In the genomic region with DNA sequence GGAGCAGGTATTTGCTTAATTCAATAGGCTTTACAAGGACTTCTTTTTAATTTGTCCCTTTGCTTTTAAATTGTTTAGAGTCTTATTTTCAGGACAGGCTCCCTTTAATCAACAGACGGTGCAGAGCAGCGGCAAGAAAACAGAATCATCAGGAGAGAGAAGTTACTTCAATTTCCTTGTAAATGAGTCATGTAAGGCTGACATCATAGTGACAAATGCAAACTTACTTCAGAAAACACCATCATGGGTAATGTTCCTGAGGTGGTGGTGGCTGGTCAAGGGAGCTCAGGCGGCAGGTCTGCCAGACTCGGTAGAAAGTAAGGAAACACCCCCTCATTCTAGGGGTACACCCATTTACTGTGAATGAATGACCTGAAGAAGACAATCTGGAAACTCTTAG, we compare ENCODE assay signal across 14 cellular contexts.
DNase-seq lines count a peak whose midpoint lies in the region; ATAC-seq and TF ChIP-seq lines count a peak whose summit lies in the region.
"Had no signal": no experiment of that assay in that cellular context is flagged by ENCODE, and none has a peak within 500 bp of the region (broad histone marks: within the 10 kb centered on the region; RNA-seq: fewer than 3 reads in every experiment).

No MANE protein-coding gene starts in this region.

- DNase-seq in HFFc6 (peak; percentile 57), fibroblast of lung (ENCODE audit: low read depth in 2 of 2) (peak; percentile 65 to 82), smooth muscle cell (lab: John Stamatoyannopoulos, UW; ENCODE audit: unreplicated experiment) (no peak), endodermal cell (no peak), left cardiac atrium (no peak)
- DNase-seq in CD8-positive, alpha-beta memory T cell: no peak
- DNase-seq: activated CD4-positive, CD25-positive, alpha-beta regulatory T cell; CD4-positive, CD25-positive, alpha-beta regulatory T cell; mesendoderm; NCI-H2029; NCI-H526 treated with DMSO at 0.1 percent for 48 hours; nephron progenitor cell had no signal

- ATAC-seq in SK-N-SH treated with all-trans-retinoic acid at 6 μM for 48 hours: peak; percentile 69
- no peak for ATAC-seq in left cardiac atrium

- H3K79me2 ChIP-seq in fibroblast of lung (ENCODE audit: control insufficient read depth, insufficient read depth, low read length): no peaks in the 10 kb centered on the region
- no peaks in the 10 kb centered on the region for H3K79me2 ChIP-seq in smooth muscle cell (ENCODE audit: low read depth)

- H3K4me1 Mint-ChIP-seq in HFFc6 (ENCODE audit: low read depth) (peaks cover 50% of the 10 kb centered on the region), endodermal cell (no peaks in the 10 kb centered on the region)
- H3K4me1 Mint-ChIP-seq in CD8-positive, alpha-beta memory T cell: no peaks in the 10 kb centered on the region
- H3K4me1 Mint-ChIP-seq: CD4-positive, CD25-positive, alpha-beta regulatory T cell had no signal

- peaks cover 12% of the 10 kb centered on the region for H3F3A ChIP-seq in smooth muscle cell (ENCODE audit: low read depth)

- POLR2A ChIA-PET in CD8-positive, alpha-beta memory T cell (lab: Charles Lee): no interaction called here

- TF ChIP-seq CTCF in HFFc6 (IDR thresholded peaks at IDR 0.05): no peak
- TF ChIP-seq CTCF in fibroblast of lung (conservative IDR thresholded peaks at IDR 0.05 in 1 of 2, IDR thresholded peaks at IDR 0.05 in 1 of 2; ENCODE audit: low read depth in 1 of 2, low read length in 2 of 2): no peak
- no peak for TF ChIP-seq CTCF in smooth muscle cell (IDR thresholded peaks at IDR 0.05; ENCODE audit: borderline replicate concordance, insufficient read depth, poor library complexity, severe bottlenecking)
- TF ChIP-seq CTCF in endodermal cell (conservative IDR thresholded peaks at IDR 0.05): no peak

- H3K27ac ChIP-seq in fibroblast of lung (ENCODE audit: insufficient read depth, low read length) (no peak overlapping the region), smooth muscle cell (ENCODE audit: low read depth) (peak overlapping the region; percentile 88), endodermal cell (ENCODE audit: low read depth, low read length) (no peak overlapping the region)
- no peak overlapping the region for H3K27ac ChIP-seq in CD8-positive, alpha-beta memory T cell (ENCODE audit: low read depth, low read length)
- H3K27ac ChIP-seq: suprapubic skin had no signal

- no peaks in the 10 kb centered on the region for H3K36me3 ChIP-seq in fibroblast of lung (ENCODE audit: control insufficient read depth, insufficient read depth, low read length)
- H3K36me3 ChIP-seq in smooth muscle cell (ENCODE audit: low read depth): no peaks in the 10 kb centered on the region
- H3K36me3 ChIP-seq in endodermal cell (ENCODE audit: control insufficient read depth, insufficient read depth, low read length): no peaks in the 10 kb centered on the region
- H3K36me3 ChIP-seq in CD8-positive, alpha-beta memory T cell (ENCODE audit: insufficient read depth, low read length): no peaks in the 10 kb centered on the region
- H3K36me3 ChIP-seq: suprapubic skin had no signal

- H3K4me3 Mint-ChIP-seq in HFFc6 (no peak overlapping the region; the same call in 1 of the 2 replicates), endodermal cell (no peak overlapping the region)
- H3K4me3 Mint-ChIP-seq in CD8-positive, alpha-beta memory T cell: no peak overlapping the region
- H3K4me3 Mint-ChIP-seq: CD4-positive, CD25-positive, alpha-beta regulatory T cell; nephron progenitor cell had no signal

- no peaks in the 10 kb centered on the region for H3K36me3 Mint-ChIP-seq in HFFc6 (ENCODE audit: low read depth)
- no peaks in the 10 kb centered on the region for H3K36me3 Mint-ChIP-seq in endodermal cell (ENCODE audit: low read depth)
- no peaks in the 10 kb centered on the region for H3K36me3 Mint-ChIP-seq in CD8-positive, alpha-beta memory T cell
- H3K36me3 Mint-ChIP-seq: CD4-positive, CD25-positive, alpha-beta regulatory T cell had no signal

- H3K9me3 Mint-ChIP-seq in HFFc6 (no peaks in the 10 kb centered on the region), endodermal cell (no peaks in the 10 kb centered on the region)
- H3K9me3 Mint-ChIP-seq in CD8-positive, alpha-beta memory T cell: peaks cover 0 to 5% (median 0%) of the 10 kb centered on the region in 5 donors

- H2AFZ ChIP-seq in fibroblast of lung (ENCODE audit: low read length) (no peak overlapping the region), smooth muscle cell (ENCODE audit: low read depth) (peak overlapping the region; percentile 28)

- 19% methylated on average over 4 of the region's 4 CpGs for WGBS in smooth muscle cell (ENCODE audit: low lambda C conversion rate)
- 85 to 94% methylated on average over 2 to 4 of the region's 4 CpGs for WGBS in endodermal cell (ENCODE audit: insufficient coverage in 1 of 2, insufficient read length in 1 of 2), 2 experiments

- H4K20me1 ChIP-seq in fibroblast of lung (ENCODE audit: control insufficient read depth, extremely low read depth, insufficient read depth, low read length) (no peaks in the 10 kb centered on the region), smooth muscle cell (ENCODE audit: low read depth) (no peaks in the 10 kb centered on the region)

- CTCF ChIA-PET in CD8-positive, alpha-beta memory T cell (lab: Charles Lee): no interaction called here

- H3K9ac ChIP-seq in fibroblast of lung (ENCODE audit: insufficient read depth, low read length): no peak overlapping the region
- H3K9ac ChIP-seq in smooth muscle cell (ENCODE audit: low read depth): peak overlapping the region; percentile 71
- H3K9ac ChIP-seq in endodermal cell (ENCODE audit: extremely low read depth, low read length, poor library complexity, severe bottlenecking): no peak overlapping the region

- H3K27me3 ChIP-seq in fibroblast of lung (ENCODE audit: control insufficient read depth, insufficient read depth, low read length): no peaks in the 10 kb centered on the region
- no peaks in the 10 kb centered on the region for H3K27me3 ChIP-seq in smooth muscle cell (ENCODE audit: low read depth)
- no peaks in the 10 kb centered on the region for H3K27me3 ChIP-seq in endodermal cell (ENCODE audit: control insufficient read depth, insufficient read depth, low read length, poor library complexity, severe bottlenecking)
- no peaks in the 10 kb centered on the region for H3K27me3 ChIP-seq in CD8-positive, alpha-beta memory T cell (ENCODE audit: insufficient read depth, low read length, poor library complexity, severe bottlenecking)
- H3K27me3 ChIP-seq: suprapubic skin had no signal

- peak overlapping the region; percentile 64 for H3K27ac Mint-ChIP-seq in HFFc6
- H3K27ac Mint-ChIP-seq in endodermal cell: no peak overlapping the region
- no peak overlapping the region for H3K27ac Mint-ChIP-seq in CD8-positive, alpha-beta memory T cell
- H3K27ac Mint-ChIP-seq: CD4-positive, CD25-positive, alpha-beta regulatory T cell; nephron progenitor cell had no signal

- H3K9me3 ChIP-seq in fibroblast of lung (ENCODE audit: control insufficient read depth, insufficient read depth, low read depth, low read length): no peaks in the 10 kb centered on the region
- H3K9me3 ChIP-seq in smooth muscle cell (replicated peaks; ENCODE audit: low read depth): no peaks in the 10 kb centered on the region
- H3K9me3 ChIP-seq in endodermal cell (ENCODE audit: control insufficient read depth, low read length): no peaks in the 10 kb centered on the region
- no peaks in the 10 kb centered on the region for H3K9me3 ChIP-seq in CD8-positive, alpha-beta memory T cell (ENCODE audit: low read length)
- H3K9me3 ChIP-seq: suprapubic skin had no signal

- no peaks in the 10 kb centered on the region; the same call in 1 of the 2 replicates for H3K27me3 Mint-ChIP-seq in HFFc6 (ENCODE audit: insufficient read depth)
- peaks cover 3% of the 10 kb centered on the region for H3K27me3 Mint-ChIP-seq in endodermal cell (ENCODE audit: insufficient read depth)
- H3K27me3 Mint-ChIP-seq in CD8-positive, alpha-beta memory T cell: peaks cover 0 to 4% of the 10 kb centered on the region in 2 donors
- H3K27me3 Mint-ChIP-seq: CD4-positive, CD25-positive, alpha-beta regulatory T cell had no signal

- H3K4me2 ChIP-seq in fibroblast of lung (ENCODE audit: extremely low read depth, insufficient read depth, low read length): no peak overlapping the region
- H3K4me2 ChIP-seq in smooth muscle cell: peak overlapping the region; percentile 14

- H3K4me3 ChIP-seq in fibroblast of lung (replicated peaks in 1 of 4; ENCODE audit: control extremely low read depth in 1 of 4, insufficient read depth in 1 of 4, low read depth in 3 of 4, low read length in 4 of 4) (no peak overlapping the region), smooth muscle cell (no peak overlapping the region), endodermal cell (ENCODE audit: low read length) (no peak overlapping the region)
- H3K4me3 ChIP-seq in CD8-positive, alpha-beta memory T cell (ENCODE audit: low read length): no peak overlapping the region
- H3K4me3 ChIP-seq: suprapubic skin had no signal

- no peaks in the 10 kb centered on the region for H3K4me1 ChIP-seq in fibroblast of lung (ENCODE audit: control insufficient read depth, extremely low read depth, insufficient read depth, low read length)
- H3K4me1 ChIP-seq in smooth muscle cell (ENCODE audit: low read depth): no peaks in the 10 kb centered on the region
- H3K4me1 ChIP-seq in endodermal cell (ENCODE audit: control insufficient read depth, insufficient read depth, low read length): no peaks in the 10 kb centered on the region
- H3K4me1 ChIP-seq in CD8-positive, alpha-beta memory T cell (ENCODE audit: insufficient read depth, low read length): no peaks in the 10 kb centered on the region
- H3K4me1 ChIP-seq: suprapubic skin had no signal

- intact Hi-C loops in left cardiac atrium (cut with DNase I): no loop called here

TF ChIP-seq in SK-N-SH treated with all-trans-retinoic acid at 6 μM for 48 hours, 23 proteins besides CTCF, POLR2A, EP300 and RAD21:
- no peak for TF ChIP-seq ZNF565 (CRISPR knock-in tag; conservative IDR thresholded peaks at IDR 0.05; ENCODE audit: low read depth)
- no peak for TF ChIP-seq SNAI2 (CRISPR knock-in tag; IDR thresholded peaks at IDR 0.05)
- no peak for TF ChIP-seq TOX (CRISPR knock-in tag; IDR thresholded peaks at IDR 0.05; ENCODE audit: borderline replicate concordance)
- no peak for TF ChIP-seq ESRRG (CRISPR knock-in tag; IDR thresholded peaks at IDR 0.05)
- TF ChIP-seq ZC3H10 (CRISPR knock-in tag; IDR thresholded peaks at IDR 0.05): no peak
- TF ChIP-seq TCF4 (CRISPR knock-in tag; IDR thresholded peaks at IDR 0.05; ENCODE audit: borderline replicate concordance): no peak
- no peak for TF ChIP-seq OSR1 (CRISPR knock-in tag; IDR thresholded peaks at IDR 0.05)
- no peak for TF ChIP-seq ZNF70 (CRISPR knock-in tag; IDR thresholded peaks at IDR 0.05)

Comparison
In these comparisons a context has a peak if more than half of its experiments do, and no peak if none do; other contexts are left out.
1. DNase-seq: peak in HFFc6 (single experiment) and fibroblast of lung (2 of 2); none in smooth muscle cell (single experiment), endodermal cell (single experiment), left cardiac atrium (single experiment) and CD8-positive, alpha-beta memory T cell (0 of 5).